In the genomic region with DNA sequence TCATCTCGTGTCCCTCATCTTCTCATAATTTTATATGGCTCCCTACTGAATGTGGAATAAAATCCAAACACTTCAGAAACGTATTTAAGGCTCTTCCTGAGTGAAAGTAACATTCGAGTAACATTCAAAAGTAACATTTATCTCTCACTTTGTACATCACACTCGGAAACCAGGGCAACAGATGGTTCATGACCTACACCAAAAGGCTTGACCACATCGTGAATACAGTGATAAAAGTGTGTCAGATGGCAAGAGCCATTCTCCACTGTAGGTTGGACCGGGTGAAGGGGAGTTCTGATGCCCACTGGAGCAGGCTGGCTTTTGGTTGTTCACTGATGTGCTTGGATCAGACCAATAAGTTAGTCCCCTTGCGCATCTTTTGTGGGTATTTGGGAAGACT, we compare ENCODE assay signal across 31 cellular contexts. TPM values are rescaled to one million over a fixed set of nuclear protein-coding genes. Genes with fewer than 3 reads are reported as not detected.
"Had no signal": no experiment of that assay in that cellular context is flagged by ENCODE, and none has a peak within 500 bp of the region (broad histone marks: within the 10 kb centered on the region; RNA-seq: fewer than 3 reads in every experiment).

No MANE protein-coding gene starts in this region.

- FAIRE-seq: astrocyte, bronchial epithelial cell had no signal

- ATAC-seq: activated CD4-positive, alpha-beta T cell treated with anti-CD3 and anti-CD28 coated beads for 36 hours; activated CD4-positive, CD25-positive, alpha-beta regulatory T cell treated with anti-CD3 and anti-CD28 coated beads, Interleukin-2, amount 50 U/mL, for 24 hours; activated CD8-positive, alpha-beta memory T cell treated with anti-CD3 and anti-CD28 coated beads, Interleukin-2, amount 10 ng/mL, durations not matched to agents 7 days and 5 days; activated CD8-positive, alpha-beta T cell treated with anti-CD3 and anti-CD28 coated beads, Interleukin-2, amount 10 ng/mL, durations not matched to agents 7 days and 5 days; activated naive CD4-positive, alpha-beta T cell treated with anti-CD3 and anti-CD28 coated beads, Interleukin-2, amount 50 U/mL, for 72 hours; activated T-cell treated with anti-CD3 and anti-CD28 coated beads, Interleukin-2, amount 50 U/mL, for 72 hours; effector memory CD8-positive, alpha-beta T cell; foreskin keratinocyte; gastroesophageal sphincter; T-helper 17 cell had no signal

- H3K4me1 ChIP-seq: foreskin keratinocyte had no signal

- H3K27ac ChIP-seq: brain microvascular endothelial cell, coronary artery, esophagus muscularis mucosa, foreskin keratinocyte, gastroesophageal sphincter, WERI-Rb-1 had no signal

- DNase-seq: activated B cell treated with CpG ODN at 0.5 μM for 24 hours; activated CD4-positive, alpha-beta memory T cell treated with anti-CD3 and anti-CD28 coated beads for 36 hours; activated CD4-positive, alpha-beta T cell treated with anti-CD3 and anti-CD28 coated beads for 36 hours; activated CD4-positive, alpha-beta T cell treated with anti-CD3 and anti-CD28 coated beads, Interleukin-2, amount 10 ng/mL, durations not matched to agents 24 days and 14 days; activated CD8-positive, alpha-beta memory T cell treated with anti-CD3 and anti-CD28 coated beads, Interleukin-2, amount 10 ng/mL, durations not matched to agents 7 days and 5 days; activated CD8-positive, alpha-beta memory T cell treated with anti-CD3 and anti-CD28 coated beads, Interleukin-2, amount 50 U/mL, for 4 hours; activated CD8-positive, alpha-beta T cell treated with anti-CD3 and anti-CD28 coated beads, Interleukin-2, amount 10 ng/mL, durations not matched to agents 7 days and 5 days; activated gamma-delta T cell; activated naive CD4-positive, alpha-beta T cell; activated naive CD4-positive, alpha-beta T cell treated with anti-CD3 and anti-CD28 coated beads, Interleukin-2, amount 10 ng/mL, durations not matched to agents 7 days and 5 days; activated naive CD8-positive, alpha-beta T cell treated with anti-CD3 and anti-CD28 coated beads, Interleukin-2, amount 10 ng/mL, durations not matched to agents 7 days and 5 days; activated T-cell treated with anti-CD3 and anti-CD28 coated beads for 4 hours; activated T-cell treated with anti-CD3 and anti-CD28 coated beads, Interleukin-2, amount 50 U/mL, for 24 hours; activated T-cell treated with anti-CD3 and anti-CD28 coated beads, Interleukin-2, amount 50 U/mL, for 72 hours; brain microvascular endothelial cell; effector CD4-positive, alpha-beta T cell; effector memory CD8-positive, alpha-beta T cell; erythroblast; foreskin keratinocyte; T-helper 1 cell; T-helper 17 cell; T1000; WERI-Rb-1 had no signal

- H3K27me3 ChIP-seq: esophagus muscularis mucosa, foreskin keratinocyte, gastroesophageal sphincter had no signal

- H3K36me3 ChIP-seq: brain microvascular endothelial cell, esophagus muscularis mucosa, gastroesophageal sphincter, WERI-Rb-1 had no signal

- H3K4me3 ChIP-seq: coronary artery, esophagus muscularis mucosa, gastroesophageal sphincter had no signal

- H3K9me3 ChIP-seq: esophagus muscularis mucosa, gastroesophageal sphincter had no signal

RNA-seq across cellular contexts. Expression of gene LIMCH1, which starts 5.6 kb away (rescaled TPM):
- total RNA-seq: activated B cell treated with CpG ODN at 0.5 μM for 24 hours; activated CD4-positive, alpha-beta memory T cell treated with anti-CD3 and anti-CD28 coated beads for 36 hours; activated CD4-positive, alpha-beta T cell treated with anti-CD3 and anti-CD28 coated beads for 36 hours; activated CD4-positive, alpha-beta T cell treated with anti-CD3 and anti-CD28 coated beads, Interleukin-2, amount 10 ng/mL, durations not matched to agents 24 days and 14 days; activated CD8-positive, alpha-beta memory T cell treated with anti-CD3 and anti-CD28 coated beads for 36 hours; activated CD8-positive, alpha-beta memory T cell treated with anti-CD3 and anti-CD28 coated beads, Interleukin-2, amount 10 ng/mL, durations not matched to agents 7 days and 5 days; activated CD8-positive, alpha-beta T cell treated with anti-CD3 and anti-CD28 coated beads, Interleukin-2, amount 10 ng/mL, durations not matched to agents 7 days and 5 days; activated naive CD4-positive, alpha-beta T cell treated with anti-CD3 and anti-CD28 coated beads, Interleukin-2, amount 50 U/mL, for 72 hours; activated naive CD8-positive, alpha-beta T cell treated with anti-CD3 and anti-CD28 coated beads, Interleukin-2, amount 10 ng/mL, durations not matched to agents 7 days and 5 days; activated T-cell treated with anti-CD3 and anti-CD28 coated beads, Interleukin-2, amount 50 U/mL, for 72 hours; T-helper 17 cell had no signal
